Comparison of ENCODE assay signal across 8 cellular contexts in genomic region chr4:112075129-112075753, GRCh38.
DNase-seq lines count a peak whose midpoint lies in the region; ATAC-seq and TF ChIP-seq lines count a peak whose summit lies in the region.

No MANE protein-coding gene starts in this region.

- peaks cover 4 to 9% (median 7%) of the 10 kb centered on the region in 3 donors for H3K9me3 Mint-ChIP-seq in T-cell
- peaks cover 30% of the 10 kb centered on the region for H3K9me3 Mint-ChIP-seq in nephron progenitor cell

- H3K27me3 ChIP-seq in Karpas-422 (ENCODE audit: low read length): no peaks in the 10 kb centered on the region

- no peak overlapping the region for H3K4me2 ChIP-seq in Karpas-422 (ENCODE audit: low read depth, low read length, poor library complexity, severe bottlenecking)

- no peak overlapping the region for H3K9ac ChIP-seq in Karpas-422 (ENCODE audit: low read length)

- H4K20me1 ChIP-seq in Karpas-422 (ENCODE audit: insufficient read depth, low read depth, low read length): no peaks in the 10 kb centered on the region

- H3K4me1 ChIP-seq in Karpas-422 (ENCODE audit: low read length): no peaks in the 10 kb centered on the region

- H3K36me3 Mint-ChIP-seq in T-cell: no peaks in the 10 kb centered on the region
- H3K36me3 Mint-ChIP-seq in nephron progenitor cell (ENCODE audit: low read depth): peaks cover 4% of the 10 kb centered on the region

- CTCF ChIA-PET in T-cell (lab: Charles Lee): interaction anchor here in 1 of 2 donors (0.9 kb wide), 1 partner anchor 21 kb away, joined by 4 read pairs; no protein-coding TSS in a partner anchor

- H3K9me3 ChIP-seq in Karpas-422 (ENCODE audit: low read length): no peaks in the 10 kb centered on the region

- no peak overlapping the region for H3K4me3 ChIP-seq in Karpas-422 (ENCODE audit: low read length)
- no peak overlapping the region for H3K4me3 ChIP-seq in epithelial cell of esophagus (ENCODE audit: low read length)

- H3K4me3 Mint-ChIP-seq in T-cell (no peak overlapping the region), nephron progenitor cell (no peak overlapping the region)

- no peak overlapping the region for H3K27ac ChIP-seq in Karpas-422 (ENCODE audit: low read length)

- no peaks in the 10 kb centered on the region for H3K79me2 ChIP-seq in Karpas-422 (ENCODE audit: low read length)

- no peak overlapping the region for H2AFZ ChIP-seq in Karpas-422 (ENCODE audit: low read length)

- H3K4me1 Mint-ChIP-seq in T-cell (no peaks in the 10 kb centered on the region), nephron progenitor cell (no peaks in the 10 kb centered on the region)

- peak in 2 of 3 donors; percentile 9 to 42 for DNase-seq in stimulated activated CD4-positive, alpha-beta T cell treated with anti-CD3 and anti-CD28 coated beads, Interleukin-12 subunit alpha, Interleukin-12 subunit beta, amount 100 ng/mL, for 48 hours (ENCODE audit: low read depth in 2 of 3, low spot score in 1 of 3)
- DNase-seq in stimulated activated CD4-positive, alpha-beta T cell treated with anti-CD3 and anti-CD28 coated beads, Interleukin-4, amount 100 ng/mL, for 4 hours: no peak
- peak; percentile 83 for DNase-seq in Karpas-422
- peak in 10 of 34 experiments; percentile 2 to 19 (median 7) for DNase-seq in T-cell
- DNase-seq in epithelial cell of esophagus (ENCODE audit: low read depth): peak; percentile 72
- DNase-seq in nephron progenitor cell: peak; percentile 15
- no peak for DNase-seq in C1 segment of cervical spinal cord (lab: John Stamatoyannopoulos, UW)

- TF ChIP-seq CTCF in epithelial cell of esophagus (IDR thresholded peaks at IDR 0.05; ENCODE audit: insufficient read depth, low read depth, low read length, missing control alignments) (peak; percentile 87), nephron progenitor cell (IDR thresholded peaks at IDR 0.05) (peak; percentile 74)

- no peaks in the 10 kb centered on the region for H3K36me3 ChIP-seq in Karpas-422 (ENCODE audit: insufficient read depth, low read length)

- POLR2A ChIA-PET in T-cell (lab: Charles Lee): no interaction called here

- H3K27me3 Mint-ChIP-seq in T-cell (peaks cover 0 to 4% of the 10 kb centered on the region in 2 donors), nephron progenitor cell (ENCODE audit: low read depth, poor library complexity) (peaks cover 8% of the 10 kb centered on the region)

- H3K27ac Mint-ChIP-seq in T-cell (no peak overlapping the region), nephron progenitor cell (no peak overlapping the region)

- H3K9me2 ChIP-seq in Karpas-422 (replicated peaks; ENCODE audit: insufficient read depth, low read length): no peaks in the 10 kb centered on the region

- ATAC-seq in GM21825 (IDR thresholded peaks at IDR 0.05; ENCODE audit: unreplicated experiment) (peak; percentile 77), T-cell (replicated peaks in 1 of 4) (peak in 3 of 4 experiments; percentile 23 to 53 (median 48))

Comparison
In these comparisons a context has a peak if more than half of its experiments do, and no peak if none do; other contexts are left out.
1. DNase-seq: peak in stimulated activated CD4-positive, alpha-beta T cell treated with anti-CD3 and anti-CD28 coated beads, Interleukin-12 subunit alpha, Interleukin-12 subunit beta, amount 100 ng/mL, for 48 hours (2 of 3), Karpas-422 (single experiment), epithelial cell of esophagus (single experiment) and nephron progenitor cell (single experiment); none in stimulated activated CD4-positive, alpha-beta T cell treated with anti-CD3 and anti-CD28 coated beads, Interleukin-4, amount 100 ng/mL, for 4 hours (0 of 2) and C1 segment of cervical spinal cord (0 of 14).